2 cellular contexts compared by ENCODE assay signal in genomic region chr4:138090918-138091659, GRCh38.
TF ChIP-seq lines count a peak whose summit lies in the region.

No MANE protein-coding gene starts in this region.

TF ChIP-seq in SK-N-SH, 30 proteins besides CTCF, POLR2A, EP300 and RAD21 (continued from another document):
- TF ChIP-seq ZBTB33 (IDR thresholded peaks at IDR 0.05; ENCODE audit: borderline replicate concordance, low read depth) (no peak), USF1 (IDR thresholded peaks at IDR 0.05; ENCODE audit: borderline replicate concordance, low read depth) (no peak), FOSL2 (IDR thresholded peaks at IDR 0.05; ENCODE audit: borderline replicate concordance, low read depth) (no peak), RCOR1 (IDR thresholded peaks at IDR 0.05; ENCODE audit: low read length) (no peak), MAX (IDR thresholded peaks at IDR 0.05; ENCODE audit: low read depth) (no peak), RFX5 (IDR thresholded peaks at IDR 0.05; ENCODE audit: low read length) (no peak), EZH2phosphoT487 (IDR thresholded peaks at IDR 0.05; ENCODE audit: borderline replicate concordance, low read depth) (no peak), GABPA (IDR thresholded peaks at IDR 0.05; ENCODE audit: low read depth) (no peak), YY1 (IDR thresholded peaks at IDR 0.05; ENCODE audit: low read depth) (no peak), CHD2 (IDR thresholded peaks at IDR 0.05; ENCODE audit: low read length, partially characterized antibody) (no peak), REST (IDR thresholded peaks at IDR 0.05; ENCODE audit: low read depth, low read length) (no peak), FOXJ3 (CRISPR knock-in tag; IDR thresholded peaks at IDR 0.05) (no peak), POLR2AphosphoS5 (IDR thresholded peaks at IDR 0.05; ENCODE audit: low read depth, low read length) (no peak), TCF12 (IDR thresholded peaks at IDR 0.05) (no peak), GATA2 (CRISPR knock-in tag; IDR thresholded peaks at IDR 0.05) (no peak)

TF ChIP-seq in SK-N-SH treated with all-trans-retinoic acid at 6 μM for 48 hours, 23 proteins besides CTCF, POLR2A, EP300 and RAD21 (continued from another document):
- TF ChIP-seq POU6F1 (CRISPR knock-in tag; IDR thresholded peaks at IDR 0.05; ENCODE audit: borderline replicate concordance, low read depth) (no peak), GLIS3 (CRISPR knock-in tag; IDR thresholded peaks at IDR 0.05) (no peak), CREB5 (CRISPR knock-in tag; IDR thresholded peaks at IDR 0.05; ENCODE audit: low read depth) (no peak), ISL1 (CRISPR knock-in tag; IDR thresholded peaks at IDR 0.05) (no peak), OSR1 (CRISPR knock-in tag; IDR thresholded peaks at IDR 0.05) (no peak), ZNF70 (CRISPR knock-in tag; IDR thresholded peaks at IDR 0.05) (no peak), RARB (CRISPR knock-in tag; IDR thresholded peaks at IDR 0.05) (no peak), ZNF8 (CRISPR knock-in tag; IDR thresholded peaks at IDR 0.05) (no peak), ESRRG (CRISPR knock-in tag; IDR thresholded peaks at IDR 0.05) (no peak)
